Comparison of ENCODE assay signal across 8 cellular contexts in the genomic region with DNA sequence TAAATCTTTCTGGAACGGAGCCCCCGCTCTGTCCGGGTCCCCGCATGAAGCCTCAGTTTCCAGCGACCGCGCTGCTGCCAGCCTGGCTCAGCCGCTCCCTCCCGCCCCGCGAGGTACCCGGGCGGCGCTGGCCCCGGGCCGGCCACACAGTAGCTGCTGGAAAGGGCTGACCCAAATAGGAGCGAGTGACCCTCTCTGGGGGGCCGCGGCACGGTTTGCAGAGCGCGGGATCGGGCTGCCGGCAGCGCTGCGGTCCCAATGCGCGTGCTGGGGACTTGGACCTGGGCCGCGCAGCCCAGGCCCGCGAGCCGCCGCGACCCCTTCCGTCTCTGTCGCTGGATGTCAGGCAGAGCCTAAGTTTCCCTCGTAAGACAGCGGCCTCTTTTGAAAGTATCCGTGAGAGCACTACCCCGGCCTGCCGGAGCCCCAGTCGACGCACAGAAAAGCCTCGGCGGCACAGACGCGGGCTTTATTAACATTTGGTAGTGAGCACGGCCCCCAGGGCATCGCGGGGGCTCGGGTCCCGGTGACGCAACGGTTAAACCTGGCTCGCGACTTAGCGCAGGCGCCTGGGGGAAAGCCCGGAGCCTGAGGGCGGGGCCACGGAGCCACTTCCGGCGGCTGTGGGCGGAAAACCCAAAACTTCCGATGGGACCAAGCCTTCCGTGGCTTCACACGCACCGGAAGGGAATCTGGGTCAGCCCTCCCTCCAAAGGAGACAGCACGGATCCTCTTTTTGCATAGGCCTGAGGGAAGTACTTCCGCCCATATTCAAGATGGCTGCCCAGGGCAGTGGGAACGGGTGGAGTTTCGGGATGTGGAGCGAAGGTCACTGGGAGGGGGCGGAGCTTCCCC. TPM values are rescaled to one million over a fixed set of nuclear protein-coding genes. Genes with fewer than 3 reads are reported as not detected.
A peak's percentile ranks its signal among the peaks of the same experiment; 100 is the strongest.
DNase-seq lines count a peak whose midpoint lies in the region; ATAC-seq, FAIRE-seq and TF ChIP-seq lines count a peak whose summit lies in the region.

No MANE protein-coding gene starts in this region.

- peak overlapping the region; percentile 76 for H3K27ac ChIP-seq in adipose tissue (ENCODE audit: low read depth, low read length)
- peak overlapping the region; percentile 86 to 100 (median 97) for H3K27ac ChIP-seq in heart left ventricle

- TF ChIP-seq CTCF in heart left ventricle (IDR thresholded peaks at IDR 0.05) (peak in 6 of 12 donors; percentile 6 to 53 (median 12)), type B pancreatic cell (conservative IDR thresholded peaks at IDR 0.05) (peak; percentile 15)

- no peaks in the 10 kb centered on the region for H3K9me3 ChIP-seq in heart left ventricle

- peak; percentile 79 for ATAC-seq in HG02840 (IDR thresholded peaks at IDR 0.05; ENCODE audit: low FRiP score, unreplicated experiment)
- ATAC-seq in heart left ventricle, result peak; percentile 86 to 91 (median 90)

- FAIRE-seq in GM12892 (lab: Jason Lieb, UNC), result peak; percentile 97

- TF ChIP-seq POLR2A in GM12892 (IDR thresholded peaks at IDR 0.05; ENCODE audit: low read depth, low read length) (peak; percentile 57), heart left ventricle (IDR thresholded peaks at IDR 0.05) (peak in 1 of 2 donors; percentile 50)

- peaks cover 5% of the 10 kb centered on the region for H3K27me3 Mint-ChIP-seq in type B pancreatic cell

- DNase-seq in GM12892 (ENCODE audit: insufficient read length) (peak; percentile 84), NCI-H1436 (lab: John Stamatoyannopoulos, UW) (peak; percentile 99), SW480 (ENCODE audit: low spot score) (peak; percentile 100), heart left ventricle (peak; percentile 98 to 99 (median 98)), pons (ENCODE audit: low spot score) (peak; percentile 100), type B pancreatic cell (ENCODE audit: extremely low spot score, unreplicated experiment) (peak; percentile 98)

- intact Hi-C loops in heart left ventricle (cut with DNase I), result loop anchor here in 5 of 10 donors (1.0 to 2.0 kb wide), 7 partner anchors 16 to 36 kb away; a partner anchor contains a TSS

- H3K4me1 Mint-ChIP-seq in type B pancreatic cell (ENCODE audit: unreplicated experiment), result peaks cover 19% of the 10 kb centered on the region

- H3K27me3 ChIP-seq in heart left ventricle, result no peaks in the 10 kb centered on the region

- H3K27ac Mint-ChIP-seq in type B pancreatic cell, result peak overlapping the region; percentile 99

- H3K36me3 ChIP-seq in heart left ventricle, result peaks cover 0 to 25% (median 16%) of the 10 kb centered on the region in 9 donors

- H3K36me3 Mint-ChIP-seq in type B pancreatic cell, result peaks cover 4% of the 10 kb centered on the region

- peaks cover 2 to 51% (median 33%) of the 10 kb centered on the region in 12 donors for H3K4me1 ChIP-seq in heart left ventricle

- H3K9me3 Mint-ChIP-seq in type B pancreatic cell, result no peaks in the 10 kb centered on the region

- H3K4me3 ChIP-seq in heart left ventricle, result peak overlapping the region; percentile 63 to 98 (median 80)

- peak overlapping the region; percentile 100 for H3K4me3 Mint-ChIP-seq in type B pancreatic cell

- WGBS in adipose tissue, 3 donors, result 0% methylated on average over 74 to 75 of the region's 75 CpGs
- 0 to 1% (median 0%) methylated on average over 26 to 75 of the region's 75 CpGs for WGBS in heart left ventricle, 4 donors

RNA-seq across cellular contexts. Expression of a gene that starts 14.9 kb away (rescaled TPM):
- 12.0 TPM for polyA plus RNA-seq in GM12892 (2012; ENCODE audit: missing spikeins)
- polyA plus RNA-seq in adipose tissue (100 to 1,000 TPM in 1 of 3 donors, 10 to 100 TPM in 2; 40.5 to 115 (median 70.6) TPM), heart left ventricle (10 to 100 TPM; 76.9 to 94.6 TPM)
- total RNA-seq in heart left ventricle (100 to 1,000 TPM in 2 of 9 donors, 10 to 100 TPM in 7; 41.5 to 123 (median 49.9) TPM), type B pancreatic cell (ENCODE audit: low replicate concordance) (39.3 and 48.7 TPM in 2 replicates)

RNA-seq across cellular contexts. Expression of a gene that starts 16.0 kb away (rescaled TPM):
- 9.2 TPM for polyA plus RNA-seq in GM12892 (2012; ENCODE audit: missing spikeins)
- polyA plus RNA-seq in adipose tissue (10 to 100 TPM; 13.0 to 28.5 (median 25.2) TPM), heart left ventricle (10 to 100 TPM; 20.2 to 44.0 TPM)
- total RNA-seq in heart left ventricle (10 to 100 TPM; 24.3 to 48.3 (median 26.2) TPM), type B pancreatic cell (ENCODE audit: low replicate concordance) (43.7 and 47.9 TPM in 2 replicates)

RNA-seq across cellular contexts. Expression of a gene that starts 18.3 kb away (rescaled TPM):
- 5.9 TPM for polyA plus RNA-seq in GM12892 (2012; ENCODE audit: missing spikeins)
- polyA plus RNA-seq in adipose tissue (10 to 100 TPM in 2 of 3 donors, 1 to 10 TPM in 1; 5.7 to 22.2 (median 11.1) TPM), heart left ventricle (10 to 100 TPM in 1 of 2 donors, 1 to 10 TPM in 1; 7.4 to 11.6 TPM)
- total RNA-seq in heart left ventricle (10 to 100 TPM in 3 of 9 donors, 1 to 10 TPM in 6; 7.6 to 19.1 (median 9.8) TPM), type B pancreatic cell (ENCODE audit: low replicate concordance) (40.7 and 56.2 TPM in 2 replicates)

RNA-seq across cellular contexts. Expression of a gene that starts 21.5 kb away (rescaled TPM):
- polyA plus RNA-seq in GM12892 (2012; ENCODE audit: missing spikeins), result not detected
- polyA plus RNA-seq in adipose tissue (under 1 TPM in 1 of 3 donors, not detected in 2; 0.04 TPM), heart left ventricle (not detected)
- total RNA-seq in heart left ventricle (not detected), type B pancreatic cell (ENCODE audit: low replicate concordance) (0.19 TPM in 1 of 2 replicates, not detected in the other)

RNA-seq across cellular contexts. Expression of a gene that starts 22.9 kb away (rescaled TPM):
- polyA plus RNA-seq in GM12892 (2012; ENCODE audit: missing spikeins), result 121 TPM
- polyA plus RNA-seq in adipose tissue (100 to 1,000 TPM; 102 to 148 (median 139) TPM), heart left ventricle (100 to 1,000 TPM; 160 to 167 TPM)
- total RNA-seq in heart left ventricle (100 to 1,000 TPM in 4 of 9 donors, 10 to 100 TPM in 5; 69.6 to 244 (median 90.4) TPM), type B pancreatic cell (ENCODE audit: low replicate concordance) (187 and 274 TPM in 2 replicates)

Comparison
In these comparisons a context has a peak if more than half of its experiments do, and no peak if none do; other contexts are left out.
1. Peak in every context shown above with its lines: DNase-seq, ATAC-seq, H3K4me3 ChIP-seq and H3K27ac ChIP-seq.